Comparison of ENCODE assay signal across 16 cellular contexts in genomic region chr14:61516125-61516740, GRCh38.
DNase-seq lines count a peak whose midpoint lies in the region; ATAC-seq and TF ChIP-seq lines count a peak whose summit lies in the region.
"Had no signal": no experiment of that assay in that cellular context is flagged by ENCODE, and none has a peak within 500 bp of the region (broad histone marks: within the 10 kb centered on the region; RNA-seq: fewer than 3 reads in every experiment).

No MANE protein-coding gene starts in this region.

- peak overlapping the region in 7 of 8 donors; percentile 48 to 85 (median 70) for H3K27ac Mint-ChIP-seq in CD8-positive, alpha-beta memory T cell
- peak overlapping the region; percentile 78 for H3K27ac Mint-ChIP-seq in T-helper 17 cell
- H3K27ac Mint-ChIP-seq: GM23338, memory B cell had no signal

- CTCF ChIA-PET in CD8-positive, alpha-beta memory T cell (lab: Charles Lee) = no interaction called here

- H3K9me3 Mint-ChIP-seq in CD8-positive, alpha-beta memory T cell = no peaks in the 10 kb centered on the region
- H3K9me3 Mint-ChIP-seq: GM23338, memory B cell had no signal

- no peaks in the 10 kb centered on the region for H3K27me3 ChIP-seq in CD8-positive, alpha-beta memory T cell (ENCODE audit: insufficient read depth, low read length, poor library complexity, severe bottlenecking)
- no peaks in the 10 kb centered on the region for H3K27me3 ChIP-seq in esophagus squamous epithelium
- H3K27me3 ChIP-seq: testis had no signal

- H3K4me1 Mint-ChIP-seq in CD8-positive, alpha-beta memory T cell = peaks cover 85 to 95% (median 94%) of the 10 kb centered on the region in 3 donors
- H3K4me1 Mint-ChIP-seq in T-helper 17 cell = peaks cover 35% of the 10 kb centered on the region
- H3K4me1 Mint-ChIP-seq: GM23338 had no signal

- intact Hi-C loops in esophagus squamous epithelium (cut with DNase I) = no loop called here

- peaks cover 0 to 5% of the 10 kb centered on the region in 2 donors for H3K27me3 Mint-ChIP-seq in CD8-positive, alpha-beta memory T cell
- no peaks in the 10 kb centered on the region for H3K27me3 Mint-ChIP-seq in T-helper 17 cell
- H3K27me3 Mint-ChIP-seq: memory B cell had no signal

- no peak for DNase-seq in CD8-positive, alpha-beta memory T cell
- DNase-seq in T-helper 17 cell (no peak), esophagus squamous epithelium (lab: John Stamatoyannopoulos, UW) (no peak), kidney glomerular epithelial cell (lab: John Stamatoyannopoulos, UW) (no peak)
- DNase-seq: COR-L47, foreskin melanocyte, GF-D8, NCI-H2107, NCI-H774, T-helper 2 cell, testis had no signal

- no peak for TF ChIP-seq POLR2A in esophagus squamous epithelium (IDR thresholded peaks at IDR 0.05)

- no peaks in the 10 kb centered on the region for H3K9me3 ChIP-seq in CD8-positive, alpha-beta memory T cell (ENCODE audit: low read length)
- H3K9me3 ChIP-seq in T-helper 17 cell (ENCODE audit: control insufficient read depth, low read length, poor library complexity, severe bottlenecking) = no peaks in the 10 kb centered on the region
- H3K9me3 ChIP-seq in esophagus squamous epithelium = no peaks in the 10 kb centered on the region
- H3K9me3 ChIP-seq: testis had no signal

- H3K27ac ChIP-seq in CD8-positive, alpha-beta memory T cell (ENCODE audit: low read depth, low read length) = no peak overlapping the region
- H3K27ac ChIP-seq in esophagus squamous epithelium (peak overlapping the region; percentile 6 to 84 (median 54)), skin epidermis (peak overlapping the region in 14 of 21 experiments; percentile 8 to 79 (median 50))
- H3K27ac ChIP-seq: testis had no signal

- no peak overlapping the region for H3K4me3 ChIP-seq in CD8-positive, alpha-beta memory T cell (ENCODE audit: low read length)
- H3K4me3 ChIP-seq in esophagus squamous epithelium = no peak overlapping the region
- no peak overlapping the region for H3K4me3 ChIP-seq in skin epidermis
- H3K4me3 ChIP-seq: GM23338, testis had no signal

- WGBS in esophagus squamous epithelium, 2 donors = 35 to 41% methylated on average over 2 of the region's 2 CpGs

- H3K36me3 Mint-ChIP-seq in CD8-positive, alpha-beta memory T cell = peaks cover 0 to 82% (median 10%) of the 10 kb centered on the region in 3 donors
- peaks cover 5% of the 10 kb centered on the region for H3K36me3 Mint-ChIP-seq in T-helper 17 cell (ENCODE audit: low read depth)
- H3K36me3 Mint-ChIP-seq: memory B cell had no signal

- TF ChIP-seq CTCF in esophagus squamous epithelium (IDR thresholded peaks at IDR 0.05) = no peak

- peak overlapping the region in 2 of 7 donors; percentile 4 to 51 for H3K4me3 Mint-ChIP-seq in CD8-positive, alpha-beta memory T cell
- H3K4me3 Mint-ChIP-seq in T-helper 17 cell = peak overlapping the region; percentile 45
- H3K4me3 Mint-ChIP-seq: GM23338, memory B cell had no signal

- H3K4me1 ChIP-seq in CD8-positive, alpha-beta memory T cell (ENCODE audit: insufficient read depth, low read length) = peaks cover 51% of the 10 kb centered on the region
- peaks cover 38 to 77% (median 69%) of the 10 kb centered on the region in 3 donors for H3K4me1 ChIP-seq in esophagus squamous epithelium

- peaks cover 4% of the 10 kb centered on the region for H3K36me3 ChIP-seq in CD8-positive, alpha-beta memory T cell (ENCODE audit: insufficient read depth, low read length)
- no peaks in the 10 kb centered on the region for H3K36me3 ChIP-seq in esophagus squamous epithelium

- POLR2A ChIA-PET in CD8-positive, alpha-beta memory T cell (lab: Charles Lee) = interaction anchor here (0.6 kb wide), 1 partner anchor 229 kb away, joined by 6 read pairs; no protein-coding TSS in a partner anchor

- ATAC-seq in T-helper 17 cell = no peak
- no peak for ATAC-seq in GM21526 (IDR thresholded peaks at IDR 0.05; ENCODE audit: low FRiP score, unreplicated experiment)
- no peak for ATAC-seq in GM21717 (IDR thresholded peaks at IDR 0.05; ENCODE audit: unreplicated experiment)
- ATAC-seq: GM23338 had no signal
